11 cellular contexts compared by ENCODE assay signal in the genomic region with DNA sequence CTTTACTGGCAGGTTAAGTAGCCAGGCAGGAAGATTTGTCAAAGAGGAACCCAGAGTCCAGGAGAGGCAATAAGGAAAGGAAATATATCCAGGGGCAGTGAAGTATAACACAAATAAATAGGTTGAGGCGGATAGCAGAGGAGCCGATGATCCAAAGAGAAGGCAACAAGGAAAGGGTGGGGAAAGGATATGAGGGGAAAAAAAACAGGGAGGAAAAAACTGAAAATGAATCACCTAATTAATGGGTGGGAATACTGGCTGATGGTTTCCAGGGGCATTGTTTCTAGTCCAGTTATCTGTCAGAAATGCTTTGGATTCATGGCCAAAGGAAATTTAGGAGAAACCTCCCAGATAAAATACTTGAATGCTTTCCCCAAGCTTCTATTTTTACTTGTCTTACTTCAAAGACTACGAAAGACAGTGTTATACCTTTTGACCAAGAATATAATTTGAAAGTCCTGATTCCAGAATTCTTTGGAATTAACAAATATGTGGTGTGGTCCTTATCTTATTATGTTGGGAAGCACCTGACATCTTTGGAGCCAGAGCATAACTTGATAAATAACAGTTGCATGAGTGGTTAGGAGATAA.
DNase-seq lines count a peak whose midpoint lies in the region; ATAC-seq, FAIRE-seq and TF ChIP-seq lines count a peak whose summit lies in the region.
"Had no signal": no experiment of that assay in that cellular context is flagged by ENCODE, and none has a peak within 500 bp of the region (broad histone marks: within the 10 kb centered on the region; RNA-seq: fewer than 3 reads in every experiment).

No MANE protein-coding gene starts in this region.

- POLR2A ChIA-PET in A549 (lab: Yijun Ruan, JAX), result interaction anchor here (0.7 kb wide), 1 partner anchor 28 kb away, joined by 5 read pairs; no protein-coding TSS in a partner anchor

- TF ChIP-seq POLR2A in A549 (IDR thresholded peaks at IDR 0.05; ENCODE audit: low read length), result no peak

- H3K4me3 Mint-ChIP-seq in osteocyte (ENCODE audit: unreplicated experiment), result no peak overlapping the region
- H3K4me3 Mint-ChIP-seq: activated naive CD8-positive, alpha-beta T cell had no signal

- CTCF ChIA-PET in A549 (lab: Yijun Ruan, JAX), result interaction anchor here (0.8 to 2.1 kb wide), 5 partner anchors 8 to 192 kb away, joined by 3 to 6 read pairs (median 3); no protein-coding TSS in a partner anchor

- peaks cover 2% of the 10 kb centered on the region for H3K36me3 Mint-ChIP-seq in osteocyte (ENCODE audit: unreplicated experiment)

- no peak for DNase-seq in A549 (ENCODE audit: low read depth in 1 of 2, low spot score in 1 of 2)
- peak; percentile 64 for DNase-seq in M059J (ENCODE audit: low read depth)
- DNase-seq in fibroblast of mammary gland (ENCODE audit: low read depth), result peak; percentile 54
- no peak for DNase-seq in osteocyte (ENCODE audit: extremely low spot score, unreplicated experiment)
- no peak for DNase-seq in NAMALWA (ENCODE audit: low spot score)
- no peak for DNase-seq in HCEC 1CT
- no peak for DNase-seq in CD1c-positive myeloid dendritic cell (ENCODE audit: extremely low spot score)

- peaks cover 63% of the 10 kb centered on the region for H3K4me1 Mint-ChIP-seq in osteocyte (ENCODE audit: unreplicated experiment)

- peaks cover 70% of the 10 kb centered on the region for H3K4me1 ChIP-seq in A549

- no peak for TF ChIP-seq CTCF in A549 (IDR thresholded peaks at IDR 0.05)
- no peak for TF ChIP-seq CTCF in fibroblast of mammary gland (conservative IDR thresholded peaks at IDR 0.05; ENCODE audit: control insufficient read depth, insufficient read depth, low read depth, low read length)
- no peak for TF ChIP-seq CTCF in osteocyte (IDR thresholded peaks at IDR 0.05)

- peak overlapping the region; percentile 62 for H3K4me2 ChIP-seq in A549

- H3K4me3 ChIP-seq in A549 (no peak overlapping the region), fibroblast of mammary gland (ENCODE audit: control insufficient read depth, low read depth, low read length) (no peak overlapping the region)
- H3K4me3 ChIP-seq: BLaER1 treated with 17β-estradiol and CSF1 and Interleukin-3, amounts not matched to agents 10 nM and 100 nM; SK-N-MC had no signal

- no peaks in the 10 kb centered on the region for H3K9me3 ChIP-seq in A549

- no peak for FAIRE-seq in A549 (lab: Jason Lieb, UNC)

- peak overlapping the region; percentile 67 for H3K27ac Mint-ChIP-seq in osteocyte (ENCODE audit: unreplicated experiment)
- H3K27ac Mint-ChIP-seq: activated naive CD8-positive, alpha-beta T cell had no signal

- H3K9me3 Mint-ChIP-seq in osteocyte (ENCODE audit: unreplicated experiment), result no peaks in the 10 kb centered on the region

- no peak for ATAC-seq in A549
- ATAC-seq in HG03439 (IDR thresholded peaks at IDR 0.05; ENCODE audit: unreplicated experiment), result no peak

- WGBS in A549 (ENCODE audit: missing lambda C conversion rate), result 64% methylated on average over 3 of the region's 3 CpGs

- no peak for TF ChIP-seq RAD21 in A549 (conservative IDR thresholded peaks at IDR 0.05 in 1 of 2, IDR thresholded peaks at IDR 0.05 in 1 of 2)

- peak overlapping the region; percentile 94 to 97 for H3K27ac ChIP-seq in A549
- H3K27ac ChIP-seq: SK-N-MC had no signal

- H3K27me3 Mint-ChIP-seq in osteocyte (ENCODE audit: unreplicated experiment), result no peaks in the 10 kb centered on the region
- H3K27me3 Mint-ChIP-seq: activated naive CD8-positive, alpha-beta T cell had no signal

- TF ChIP-seq EP300 in A549 (IDR thresholded peaks at IDR 0.05), result no peak

TF ChIP-seq in A549, 52 proteins besides CTCF, POLR2A, EP300 and RAD21:
- TF ChIP-seq RNF2 (IDR thresholded peaks at IDR 0.05; ENCODE audit: borderline replicate concordance, low read depth) (no peak), CEBPB (IDR thresholded peaks at IDR 0.05) (no peak), EHF (CRISPR knock-in tag; IDR thresholded peaks at IDR 0.05) (no peak)
- TF ChIP-seq, protein P1, sequence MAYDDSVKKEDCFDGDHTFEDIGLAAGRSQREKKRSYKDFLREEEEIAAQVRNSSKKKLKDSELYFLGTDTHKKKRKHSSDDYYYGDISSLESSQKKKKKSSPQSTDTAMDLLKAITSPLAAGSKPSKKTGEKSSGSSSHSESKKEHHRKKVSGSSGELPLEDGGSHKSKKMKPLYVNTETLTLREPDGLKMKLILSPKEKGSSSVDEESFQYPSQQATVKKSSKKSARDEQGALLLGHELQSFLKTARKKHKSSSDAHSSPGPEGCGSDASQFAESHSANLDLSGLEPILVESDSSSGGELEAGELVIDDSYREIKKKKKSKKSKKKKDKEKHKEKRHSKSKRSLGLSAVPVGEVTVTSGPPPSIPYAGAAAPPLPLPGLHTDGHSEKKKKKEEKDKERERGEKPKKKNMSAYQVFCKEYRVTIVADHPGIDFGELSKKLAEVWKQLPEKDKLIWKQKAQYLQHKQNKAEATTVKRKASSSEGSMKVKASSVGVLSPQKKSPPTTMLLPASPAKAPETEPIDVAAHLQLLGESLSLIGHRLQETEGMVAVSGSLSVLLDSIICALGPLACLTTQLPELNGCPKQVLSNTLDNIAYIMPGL (CRISPR knock-in tag; IDR thresholded peaks at IDR 0.05; ENCODE audit: borderline replicate concordance), result no peak

Comparison
In these comparisons a context has a peak if more than half of its experiments do, and no peak if none do; other contexts are left out.
1. DNase-seq: peak in M059J (single experiment) and fibroblast of mammary gland (single experiment); none in A549 (0 of 2), osteocyte (single experiment), NAMALWA (single experiment), HCEC 1CT (single experiment) and CD1c-positive myeloid dendritic cell (single experiment).